27 cellular contexts compared by ENCODE assay signal in the genomic region with DNA sequence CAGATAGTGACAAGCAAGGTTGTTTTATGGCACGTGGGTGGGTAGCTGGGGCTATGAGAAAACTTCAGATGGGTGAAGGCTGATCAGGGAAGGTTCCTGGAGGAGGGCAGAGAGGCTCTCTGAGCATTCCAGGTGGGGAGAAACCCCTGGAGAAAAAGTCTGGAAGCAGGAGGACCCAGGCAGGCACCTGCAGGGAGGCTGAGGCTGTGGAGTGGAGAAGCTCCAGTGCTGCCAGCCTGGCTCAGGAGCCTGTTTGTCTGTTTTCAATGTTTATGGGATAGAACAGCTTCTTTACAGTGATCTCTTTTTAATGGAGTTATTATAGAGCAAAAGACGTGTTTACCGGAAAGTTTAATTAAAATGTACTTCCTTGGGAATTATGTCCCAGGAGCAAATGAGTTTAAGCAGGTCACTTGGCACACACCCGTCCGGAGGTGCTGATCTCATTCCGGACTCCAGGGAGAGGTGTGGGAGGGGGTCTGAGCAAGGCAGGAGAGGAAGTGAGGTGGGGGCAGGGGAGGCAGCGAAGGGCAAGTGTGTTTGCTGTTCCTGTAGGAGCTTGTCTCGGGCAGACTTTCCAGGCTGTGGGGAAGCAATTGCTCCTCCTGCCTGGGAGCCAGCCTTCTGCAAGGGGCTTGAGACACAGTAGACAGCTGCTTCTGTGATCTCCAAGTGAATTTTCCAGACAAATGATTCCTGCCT.
DNase-seq lines count a peak whose midpoint lies in the region; ATAC-seq and TF ChIP-seq lines count a peak whose summit lies in the region.
"Had no signal": no experiment of that assay in that cellular context is flagged by ENCODE, and none has a peak within 500 bp of the region (broad histone marks: within the 10 kb centered on the region; RNA-seq: fewer than 3 reads in every experiment).

No MANE protein-coding gene starts in this region.

- H3K36me3 ChIP-seq in GM23338 (ENCODE audit: insufficient read depth): no peaks in the 10 kb centered on the region; the same call in 1 of the 2 replicates
- H3K36me3 ChIP-seq in prostate gland: no peaks in the 10 kb centered on the region
- H3K36me3 ChIP-seq: tibial artery had no signal

- H3K27ac ChIP-seq in GM23338 (ENCODE audit: low read depth) (no peak overlapping the region), prostate gland (no peak overlapping the region)
- H3K27ac ChIP-seq: tibial artery had no signal

- 0 out of 2 replicates have a peak, but pooled peaks cover 6% of the 10 kb centered on the region for H3K9me2 ChIP-seq in GM23338 (ENCODE audit: insufficient read depth)

- H3F3A ChIP-seq in GM23338 (replicated peaks; ENCODE audit: low read depth): no peaks in the 10 kb centered on the region

- peaks cover 5% of the 10 kb centered on the region for H3K4me1 ChIP-seq in GM23338 (ENCODE audit: insufficient read depth)
- H3K4me1 ChIP-seq in prostate gland (replicated peaks): peaks cover 4% of the 10 kb centered on the region
- H3K4me1 ChIP-seq: tibial artery had no signal

- WGBS in prostate gland: 25% methylated on average over 8 of the region's 8 CpGs

- H3K9me3 ChIP-seq in prostate gland: no peaks in the 10 kb centered on the region
- H3K9me3 ChIP-seq: tibial artery had no signal

- no peaks in the 10 kb centered on the region for H3K79me2 ChIP-seq in GM23338 (replicated peaks; ENCODE audit: insufficient read depth)

- TF ChIP-seq CTCF in GM23338 (conservative IDR thresholded peaks at IDR 0.05; ENCODE audit: low read depth in 2 of 2): no peak
- no peak for TF ChIP-seq CTCF in brain (conservative IDR thresholded peaks at IDR 0.05)
- TF ChIP-seq CTCF in prostate gland (IDR thresholded peaks at IDR 0.05): no peak

- peak overlapping the region; percentile 82 for H3K27ac Mint-ChIP-seq in GM23338
- H3K27ac Mint-ChIP-seq in brain: peak overlapping the region in 3 of 5 experiments; percentile 75 to 84 (median 79)
- H3K27ac Mint-ChIP-seq: activated naive CD4-positive, alpha-beta T cell treated with anti-CD3 and anti-CD28 coated beads, Interleukin-2, amount 50 U/mL, for 72 hours; activated T-helper 2 cell treated with anti-CD3 and anti-CD28 coated beads, Interferon-gamma antibody, Interleukin-2, Interleukin-4, amounts not matched to agents 10 μg/mL and 5 μg/mL and 100 μg/mL, durations not matched to agents 14 hours and 24 hours and 36 hours; immature natural killer cell; natural killer cell treated with Interleukin-12 subunit alpha and Interleukin-12 subunit beta and Interleukin-15 and Interleukin-18, amount 100 ng/mL, for 72 hours; T-helper 2 cell treated with Interferon-gamma antibody and Interleukin-4, amounts not matched to agents 5 μg/mL and 100 μg/mL, for 36 hours had no signal

- peak; percentile 80 for ATAC-seq in GM23338
- peak; percentile 80 for ATAC-seq in left colon
- no peak for ATAC-seq in HG02623 (IDR thresholded peaks at IDR 0.05; ENCODE audit: unreplicated experiment)
- ATAC-seq in GM18519 (IDR thresholded peaks at IDR 0.05; ENCODE audit: low FRiP score, unreplicated experiment): no peak
- ATAC-seq: activated naive CD4-positive, alpha-beta T cell treated with anti-CD3 and anti-CD28 coated beads, Interleukin-2, amount 50 U/mL, for 72 hours; HepG2; left ventricle myocardium superior; natural killer cell treated with Interleukin-12 subunit alpha and Interleukin-12 subunit beta and Interleukin-15 and Interleukin-18, amount 100 ng/mL, for 72 hours; stimulated activated naive CD8-positive, alpha-beta T cell treated with anti-CD3 and anti-CD28 coated beads, Interleukin-15, amount 100 ng/mL, for 72 hours had no signal

- H3K4me2 ChIP-seq in GM23338: no peak overlapping the region

- peak; percentile 32 for DNase-seq in GM23338 (ENCODE audit: low spot score)
- DNase-seq in left colon: peak in 1 of 2 donors; percentile 34
- DNase-seq in prostate gland (ENCODE audit: low spot score): peak; percentile 12
- DNase-seq in NCI-H748 (lab: John Stamatoyannopoulos, UW; ENCODE audit: unreplicated experiment): no peak
- DNase-seq in NCI-H1092 (lab: John Stamatoyannopoulos, UW): no peak
- DNase-seq: activated CD4-positive, alpha-beta T cell treated with anti-CD3 and anti-CD28 coated beads, Interleukin-2, amount 50 U/mL, for 48 hours; activated CD8-positive, alpha-beta memory T cell treated with anti-CD3 and anti-CD28 coated beads, Interleukin-2, amount 50 U/mL, for 4 hours; anterior cingulate cortex; central memory CD4-positive, alpha-beta T cell; dermis blood vessel endothelial cell; head of caudate nucleus; immature natural killer cell; left ventricle myocardium superior; NCI-H1092 treated with DMSO at 0.1 percent for 48 hours; NCI-H187 treated with DMSO at 0.1 percent for 48 hours; NCI-H526; RPMI8226; stimulated activated naive CD8-positive, alpha-beta T cell treated with anti-CD3 and anti-CD28 coated beads, Interleukin-15, amount 100 ng/mL, for 72 hours; tibial artery had no signal

- no peak overlapping the region for H3K4me3 ChIP-seq in GM23338
- no peak overlapping the region for H3K4me3 ChIP-seq in prostate gland
- H3K4me3 ChIP-seq: tibial artery had no signal

- peak overlapping the region; percentile 86 for H2AFZ ChIP-seq in GM23338

- peaks cover 15% of the 10 kb centered on the region for H3K4me1 Mint-ChIP-seq in GM23338
- H3K4me1 Mint-ChIP-seq in brain: peaks cover 17% of the 10 kb centered on the region
- H3K4me1 Mint-ChIP-seq: immature natural killer cell; stimulated activated naive CD8-positive, alpha-beta T cell treated with anti-CD3 and anti-CD28 coated beads, Interleukin-15, amount 100 ng/mL, for 72 hours had no signal

- H3K27me3 ChIP-seq in GM23338 (ENCODE audit: insufficient read depth): no peaks in the 10 kb centered on the region
- H3K27me3 ChIP-seq in prostate gland (replicated peaks; ENCODE audit: insufficient read depth): no peaks in the 10 kb centered on the region

- H3K27me3 Mint-ChIP-seq in GM23338 (ENCODE audit: insufficient read depth, low read depth, poor library complexity): peaks cover 6% of the 10 kb centered on the region
- H3K27me3 Mint-ChIP-seq in brain: peaks cover 12% of the 10 kb centered on the region

- H3K4me3 Mint-ChIP-seq in GM23338 (no peak overlapping the region), brain (peak overlapping the region in 1 of 5 experiments; percentile 14)
- H3K4me3 Mint-ChIP-seq: immature natural killer cell; natural killer cell treated with Interleukin-12 subunit alpha and Interleukin-12 subunit beta and Interleukin-15 and Interleukin-18, amount 100 ng/mL, for 72 hours; stimulated activated naive CD8-positive, alpha-beta T cell treated with anti-CD3 and anti-CD28 coated beads, Interleukin-15, amount 100 ng/mL, for 72 hours; T-helper 2 cell treated with Interferon-gamma antibody and Interleukin-4, amounts not matched to agents 5 μg/mL and 100 μg/mL, for 36 hours had no signal

- intact Hi-C loops in left colon (cut with DNase I, micrococcal nuclease): no loop called here
- intact Hi-C loops in prostate gland (cut with DNase I): no loop called here

- no peaks in the 10 kb centered on the region; the same call in 2 of the 3 replicates for H3K36me3 Mint-ChIP-seq in GM23338 (ENCODE audit: low read depth)
- no peaks in the 10 kb centered on the region for H3K36me3 Mint-ChIP-seq in brain
- H3K36me3 Mint-ChIP-seq: activated naive CD4-positive, alpha-beta T cell treated with anti-CD3 and anti-CD28 coated beads, Interleukin-2, amount 50 U/mL, for 72 hours; immature natural killer cell; natural killer cell treated with Interleukin-12 subunit alpha and Interleukin-12 subunit beta and Interleukin-15 and Interleukin-18, amount 100 ng/mL, for 72 hours had no signal

- no peak for TF ChIP-seq POLR2A in prostate gland (IDR thresholded peaks at IDR 0.05)

- no peaks in the 10 kb centered on the region for H4K20me1 ChIP-seq in GM23338 (replicated peaks; ENCODE audit: insufficient read depth)

- no peaks in the 10 kb centered on the region for H3K9me3 Mint-ChIP-seq in GM23338
- H3K9me3 Mint-ChIP-seq in brain: no peaks in the 10 kb centered on the region
- H3K9me3 Mint-ChIP-seq: activated naive CD4-positive, alpha-beta T cell treated with anti-CD3 and anti-CD28 coated beads, Interleukin-2, amount 50 U/mL, for 72 hours; activated T-helper 2 cell treated with anti-CD3 and anti-CD28 coated beads, Interferon-gamma antibody, Interleukin-2, Interleukin-4, amounts not matched to agents 10 μg/mL and 5 μg/mL and 100 μg/mL, durations not matched to agents 14 hours and 24 hours and 36 hours; natural killer cell treated with Interleukin-12 subunit alpha and Interleukin-12 subunit beta and Interleukin-15 and Interleukin-18, amount 100 ng/mL, for 72 hours; stimulated activated naive CD8-positive, alpha-beta T cell treated with anti-CD3 and anti-CD28 coated beads, Interleukin-15, amount 100 ng/mL, for 72 hours; T-helper 2 cell treated with Interferon-gamma antibody and Interleukin-4, amounts not matched to agents 5 μg/mL and 100 μg/mL, for 36 hours had no signal

TF ChIP-seq in GM23338, 12 proteins besides CTCF, POLR2A, EP300 and RAD21 (continues in another document):
- TF ChIP-seq EZH2 (IDR thresholded peaks at IDR 0.05; ENCODE audit: low read depth, unreplicated experiment): no peak
- TF ChIP-seq NANOG (IDR thresholded peaks at IDR 0.05; ENCODE audit: borderline replicate concordance): no peak
- TF ChIP-seq, protein P1, sequence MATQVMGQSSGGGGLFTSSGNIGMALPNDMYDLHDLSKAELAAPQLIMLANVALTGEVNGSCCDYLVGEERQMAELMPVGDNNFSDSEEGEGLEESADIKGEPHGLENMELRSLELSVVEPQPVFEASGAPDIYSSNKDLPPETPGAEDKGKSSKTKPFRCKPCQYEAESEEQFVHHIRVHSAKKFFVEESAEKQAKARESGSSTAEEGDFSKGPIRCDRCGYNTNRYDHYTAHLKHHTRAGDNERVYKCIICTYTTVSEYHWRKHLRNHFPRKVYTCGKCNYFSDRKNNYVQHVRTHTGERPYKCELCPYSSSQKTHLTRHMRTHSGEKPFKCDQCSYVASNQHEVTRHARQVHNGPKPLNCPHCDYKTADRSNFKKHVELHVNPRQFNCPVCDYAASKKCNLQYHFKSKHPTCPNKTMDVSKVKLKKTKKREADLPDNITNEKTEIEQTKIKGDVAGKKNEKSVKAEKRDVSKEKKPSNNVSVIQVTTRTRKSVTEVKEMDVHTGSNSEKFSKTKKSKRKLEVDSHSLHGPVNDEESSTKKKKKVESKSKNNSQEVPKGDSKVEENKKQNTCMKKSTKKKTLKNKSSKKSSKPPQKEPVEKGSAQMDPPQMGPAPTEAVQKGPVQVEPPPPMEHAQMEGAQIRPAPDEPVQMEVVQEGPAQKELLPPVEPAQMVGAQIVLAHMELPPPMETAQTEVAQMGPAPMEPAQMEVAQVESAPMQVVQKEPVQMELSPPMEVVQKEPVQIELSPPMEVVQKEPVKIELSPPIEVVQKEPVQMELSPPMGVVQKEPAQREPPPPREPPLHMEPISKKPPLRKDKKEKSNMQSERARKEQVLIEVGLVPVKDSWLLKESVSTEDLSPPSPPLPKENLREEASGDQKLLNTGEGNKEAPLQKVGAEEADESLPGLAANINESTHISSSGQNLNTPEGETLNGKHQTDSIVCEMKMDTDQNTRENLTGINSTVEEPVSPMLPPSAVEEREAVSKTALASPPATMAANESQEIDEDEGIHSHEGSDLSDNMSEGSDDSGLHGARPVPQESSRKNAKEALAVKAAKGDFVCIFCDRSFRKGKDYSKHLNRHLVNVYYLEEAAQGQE (IDR thresholded peaks at IDR 0.05; ENCODE audit: unreplicated experiment): no peak
- no peak for TF ChIP-seq POLR2AphosphoS5 (IDR thresholded peaks at IDR 0.05; ENCODE audit: low read depth)

Comparison
In these comparisons a context has a peak if more than half of its experiments do, and no peak if none do; other contexts are left out.
1. ATAC-seq: peak in GM23338 (single experiment) and left colon (single experiment); none in HG02623 (single experiment) and GM18519 (single experiment).
2. DNase-seq: peak in GM23338 (single experiment) and prostate gland (single experiment); none in NCI-H748 (single experiment) and NCI-H1092 (single experiment).